18 cellular contexts compared by ENCODE assay signal in genomic region chr6:82419088-82419720, GRCh38. TPM values are rescaled to one million over a fixed set of nuclear protein-coding genes. Genes with fewer than 3 reads are reported as not detected.
DNase-seq lines count a peak whose midpoint lies in the region; ATAC-seq and TF ChIP-seq lines count a peak whose summit lies in the region.
"Had no signal": no experiment of that assay in that cellular context is flagged by ENCODE, and none has a peak within 500 bp of the region (broad histone marks: within the 10 kb centered on the region; RNA-seq: fewer than 3 reads in every experiment).

No MANE protein-coding gene starts in this region.

- CTCF ChIA-PET in GM10248 (lab: Yijun Ruan, JAX) = no interaction called here

- TF ChIP-seq POLR2A in vagina (IDR thresholded peaks at IDR 0.05) = no peak

- ATAC-seq in GM19372 (IDR thresholded peaks at IDR 0.05; ENCODE audit: low read depth, unreplicated experiment) (peak; percentile 62), HG02610 (IDR thresholded peaks at IDR 0.05; ENCODE audit: unreplicated experiment) (peak; percentile 83), HG03460 (IDR thresholded peaks at IDR 0.05; ENCODE audit: unreplicated experiment) (peak; percentile 93), aorta (ENCODE audit: low FRiP score) (no peak)
- ATAC-seq: lower lobe of right lung, T-cell had no signal

- H3K4me1 Mint-ChIP-seq in activated T-cell treated with anti-CD3 and anti-CD28 coated beads, Interleukin-2, amount 50 U/mL, for 24 hours (ENCODE audit: low read depth) = no peaks in the 10 kb centered on the region
- H3K4me1 Mint-ChIP-seq: T-cell had no signal

- H3K4me1 ChIP-seq in aorta (ENCODE audit: control insufficient read depth in 1 of 2, insufficient read depth in 2 of 2, low read length in 2 of 2) = no peaks in the 10 kb centered on the region
- H3K4me1 ChIP-seq in vagina = no peaks in the 10 kb centered on the region
- H3K4me1 ChIP-seq: lower lobe of right lung had no signal

- no peak overlapping the region for H3K4me3 ChIP-seq in aorta (ENCODE audit: low read length in 2 of 2)
- no peak overlapping the region for H3K4me3 ChIP-seq in vagina
- H3K4me3 ChIP-seq: cardiac muscle cell, lower lobe of right lung had no signal

- intact Hi-C loops in aorta (cut with DNase I) = loop anchor here in 1 of 2 donors (5.0 kb wide), 1 partner anchor 52 kb away; no protein-coding TSS in a partner anchor
- intact Hi-C loops in vagina (cut with DNase I) = no loop called here

- 61 to 72% methylated on average over 3 of the region's 3 CpGs for WGBS in aorta, 2 donors

- no peaks in the 10 kb centered on the region for H3K27me3 Mint-ChIP-seq in activated T-cell treated with anti-CD3 and anti-CD28 coated beads, Interleukin-2, amount 50 U/mL, for 24 hours
- H3K27me3 Mint-ChIP-seq: T-cell had no signal

- no peaks in the 10 kb centered on the region for H3K9me3 Mint-ChIP-seq in activated T-cell treated with anti-CD3 and anti-CD28 coated beads, Interleukin-2, amount 50 U/mL, for 24 hours
- H3K9me3 Mint-ChIP-seq: T-cell had no signal

- DNase-seq in GM10248 (ENCODE audit: extremely low spot score) = peak; percentile 6
- no peak for DNase-seq in aorta
- DNase-seq in vagina (ENCODE audit: extremely low spot score in 2 of 2) = no peak
- no peak for DNase-seq in islet precursor cell
- no peak for DNase-seq in activated T-cell treated with anti-CD3 and anti-CD28 coated beads, Interleukin-2, amount 50 U/mL, for 24 hours
- DNase-seq: ACHN; activated CD4-positive, alpha-beta T cell treated with anti-CD3 and anti-CD28 coated beads for 48 hours; activated effector memory CD4-positive, alpha-beta T cell treated with Interleukin-2 at 50 U/mL for 16 hours; DMS 273 treated with DMSO at 0.1 percent for 48 hours; lower lobe of right lung; NCI-H2107; T-cell had no signal

- no peaks in the 10 kb centered on the region for H3K9me3 ChIP-seq in aorta (ENCODE audit: control insufficient read depth, low read length)
- no peaks in the 10 kb centered on the region for H3K9me3 ChIP-seq in vagina
- H3K9me3 ChIP-seq: lower lobe of right lung had no signal

- POLR2A ChIA-PET in GM10248 (lab: Yijun Ruan, JAX) = no interaction called here

- no peak overlapping the region for H3K4me3 Mint-ChIP-seq in activated T-cell treated with anti-CD3 and anti-CD28 coated beads, Interleukin-2, amount 50 U/mL, for 24 hours
- H3K4me3 Mint-ChIP-seq: T-cell had no signal

- no peak for TF ChIP-seq CTCF in GM10248 (IDR thresholded peaks at IDR 0.05; ENCODE audit: control extremely low read depth, extremely low read depth, low read depth, missing control alignments)
- no peak for TF ChIP-seq CTCF in vagina (IDR thresholded peaks at IDR 0.05)

- H3K36me3 Mint-ChIP-seq in activated T-cell treated with anti-CD3 and anti-CD28 coated beads, Interleukin-2, amount 50 U/mL, for 24 hours (ENCODE audit: low read depth) = no peaks in the 10 kb centered on the region
- H3K36me3 Mint-ChIP-seq: T-cell had no signal

- no peak overlapping the region for H3K27ac ChIP-seq in aorta (ENCODE audit: low read depth in 1 of 2, low read length in 2 of 2)
- no peak overlapping the region for H3K27ac ChIP-seq in vagina
- H3K27ac ChIP-seq: cardiac muscle cell, HL-60, lower lobe of right lung had no signal

- no peaks in the 10 kb centered on the region for H3K27me3 ChIP-seq in aorta (ENCODE audit: control insufficient read depth in 1 of 2, insufficient read depth in 2 of 2, low read length in 1 of 2)
- no peaks in the 10 kb centered on the region for H3K27me3 ChIP-seq in vagina
- H3K27me3 ChIP-seq: cardiac muscle cell had no signal

- H3K27ac Mint-ChIP-seq in activated T-cell treated with anti-CD3 and anti-CD28 coated beads, Interleukin-2, amount 50 U/mL, for 24 hours = no peak overlapping the region
- H3K27ac Mint-ChIP-seq: T-cell had no signal

- H3K36me3 ChIP-seq in aorta (ENCODE audit: control insufficient read depth in 1 of 2, insufficient read depth in 2 of 2, low read length in 1 of 2) = no peaks in the 10 kb centered on the region
- no peaks in the 10 kb centered on the region for H3K36me3 ChIP-seq in vagina
- H3K36me3 ChIP-seq: cardiac muscle cell, lower lobe of right lung had no signal

RNA-seq across cellular contexts. Expression of gene TPBG, which starts 55.6 kb away (rescaled TPM):
- 10 to 100 TPM; 20.1 to 27.6 TPM for total RNA-seq in aorta
- polyA plus RNA-seq in aorta = 10 to 100 TPM in 1 of 2 donors, 1 to 10 TPM in 1; 3.4 to 30.0 TPM
- total RNA-seq in vagina = 23.8 TPM
- total RNA-seq: OCI-LY7 had no signal
